ENCODE assay signal across 15 cellular contexts in the genomic region with DNA sequence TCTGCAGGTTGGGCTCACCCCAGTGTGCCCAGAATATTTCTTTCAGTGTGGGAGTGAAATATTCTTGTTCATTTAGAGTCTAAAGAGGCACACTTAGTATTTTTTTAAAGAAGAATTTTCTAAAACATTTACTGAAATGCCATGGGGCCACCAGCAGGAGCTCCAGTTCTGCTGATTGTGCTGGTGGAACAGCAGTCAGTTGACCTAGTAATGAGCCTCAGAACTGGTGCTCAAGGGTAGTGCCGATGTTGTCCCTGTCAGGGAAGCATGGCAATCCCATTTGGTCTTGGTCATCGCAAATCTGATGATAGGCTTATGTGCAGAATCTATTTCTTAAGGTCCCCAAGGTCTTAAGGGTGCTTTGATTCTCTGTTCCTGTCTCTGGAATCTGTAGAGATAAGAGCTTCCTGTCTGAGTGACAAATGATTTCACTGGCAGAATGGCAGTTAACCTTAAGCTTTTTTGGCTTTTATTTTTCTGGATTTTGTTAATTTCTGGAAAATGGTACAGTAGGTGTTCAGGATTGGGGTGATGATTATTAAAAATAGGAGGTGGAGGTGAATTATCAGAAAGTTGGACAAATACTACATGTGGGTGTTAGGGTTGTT. TPM values are rescaled to one million over a fixed set of nuclear protein-coding genes. Genes with fewer than 3 reads are reported as not detected.
DNase-seq lines count a peak whose midpoint lies in the region; ATAC-seq and TF ChIP-seq lines count a peak whose summit lies in the region.
"Had no signal": no experiment of that assay in that cellular context is flagged by ENCODE, and none has a peak within 500 bp of the region (broad histone marks: within the 10 kb centered on the region; RNA-seq: fewer than 3 reads in every experiment).

No MANE protein-coding gene starts in this region.

- 69% methylated on average over 2 of the region's 2 CpGs for WGBS in smooth muscle cell (ENCODE audit: low lambda C conversion rate)

- no peaks in the 10 kb centered on the region for H3K4me1 ChIP-seq in smooth muscle cell (ENCODE audit: low read depth)

- no peak for ATAC-seq in activated CD8-positive, alpha-beta memory T cell treated with anti-CD3 and anti-CD28 coated beads, Interleukin-2, amount 10 ng/mL, durations not matched to agents 7 days and 5 days
- no peak for ATAC-seq in GM18498 (IDR thresholded peaks at IDR 0.05; ENCODE audit: unreplicated experiment)
- ATAC-seq: body of pancreas had no signal

- TF ChIP-seq CTCF in choroid plexus epithelial cell (conservative IDR thresholded peaks at IDR 0.05; ENCODE audit: low read depth, low read length) (peak; percentile 15), smooth muscle cell (IDR thresholded peaks at IDR 0.05; ENCODE audit: borderline replicate concordance, insufficient read depth, poor library complexity, severe bottlenecking) (no peak)

- H3F3A ChIP-seq in smooth muscle cell (ENCODE audit: low read depth): no peaks in the 10 kb centered on the region

- H3K9me3 Mint-ChIP-seq in activated CD8-positive, alpha-beta memory T cell treated with anti-CD3 and anti-CD28 coated beads, Interleukin-2, amount 10 ng/mL, durations not matched to agents 7 days and 5 days (ENCODE audit: low read depth): no peaks in the 10 kb centered on the region

- DNase-seq in activated CD8-positive, alpha-beta memory T cell treated with anti-CD3 and anti-CD28 coated beads, Interleukin-2, amount 10 ng/mL, durations not matched to agents 7 days and 5 days: no peak
- DNase-seq in activated CD8-positive, alpha-beta memory T cell treated with anti-CD3 and anti-CD28 coated beads for 24 hours: no peak
- DNase-seq in Jurkat, Clone E6-1 (ENCODE audit: low read depth, low spot score): peak; percentile 34
- no peak for DNase-seq in choroid plexus epithelial cell (ENCODE audit: low read depth)
- DNase-seq in smooth muscle cell (lab: John Stamatoyannopoulos, UW; ENCODE audit: unreplicated experiment): no peak
- DNase-seq in middle frontal gyrus (ENCODE audit: extremely low spot score, low spot score): no peak
- no peak for DNase-seq in AG08395 (ENCODE audit: low spot score)
- DNase-seq: body of pancreas, GF-D8, NCI-H1417 treated with DMSO at 0.1 percent for 48 hours, NCI-H2227 treated with DMSO at 0.1 percent for 48 hours, SK-N-SH had no signal

- no peak overlapping the region for H3K9ac ChIP-seq in smooth muscle cell (ENCODE audit: low read depth)
- H3K9ac ChIP-seq: SK-N-SH had no signal

- peaks cover 19% of the 10 kb centered on the region for H3K36me3 Mint-ChIP-seq in activated CD8-positive, alpha-beta memory T cell treated with anti-CD3 and anti-CD28 coated beads, Interleukin-2, amount 10 ng/mL, durations not matched to agents 7 days and 5 days

- no peak overlapping the region for H3K4me2 ChIP-seq in smooth muscle cell
- H3K4me2 ChIP-seq: hepatocyte, SK-N-SH had no signal

- H3K27ac Mint-ChIP-seq in activated CD8-positive, alpha-beta memory T cell treated with anti-CD3 and anti-CD28 coated beads, Interleukin-2, amount 10 ng/mL, durations not matched to agents 7 days and 5 days: peak overlapping the region; percentile 37

- H3K9me3 ChIP-seq in smooth muscle cell (replicated peaks; ENCODE audit: low read depth): no peaks in the 10 kb centered on the region
- H3K9me3 ChIP-seq: body of pancreas, SK-N-SH had no signal

- H3K4me1 Mint-ChIP-seq in activated CD8-positive, alpha-beta memory T cell treated with anti-CD3 and anti-CD28 coated beads, Interleukin-2, amount 10 ng/mL, durations not matched to agents 7 days and 5 days: peaks cover 13% of the 10 kb centered on the region

- peaks cover 18% of the 10 kb centered on the region for H3K79me2 ChIP-seq in smooth muscle cell (ENCODE audit: low read depth)

- H2AFZ ChIP-seq in smooth muscle cell (ENCODE audit: low read depth): no peak overlapping the region
- H2AFZ ChIP-seq: hepatocyte had no signal

- no peaks in the 10 kb centered on the region for H3K27me3 Mint-ChIP-seq in activated CD8-positive, alpha-beta memory T cell treated with anti-CD3 and anti-CD28 coated beads, Interleukin-2, amount 10 ng/mL, durations not matched to agents 7 days and 5 days

- CTCF ChIA-PET in activated CD8-positive, alpha-beta memory T cell treated with anti-CD3 and anti-CD28 coated beads, Interleukin-2, amount 10 ng/mL, durations not matched to agents 7 days and 5 days (lab: Charles Lee): interaction anchor here (0.8 to 3.0 kb wide), 5 partner anchors 10 to 28 kb away, joined by 3 to 9 read pairs (median 3); no protein-coding TSS in a partner anchor

- H3K27ac ChIP-seq in smooth muscle cell (ENCODE audit: low read depth): peak overlapping the region; percentile 23
- H3K27ac ChIP-seq: hepatocyte, VCaP had no signal

- no peak overlapping the region for H3K4me3 Mint-ChIP-seq in activated CD8-positive, alpha-beta memory T cell treated with anti-CD3 and anti-CD28 coated beads, Interleukin-2, amount 10 ng/mL, durations not matched to agents 7 days and 5 days

- no peak overlapping the region for H3K4me3 ChIP-seq in Jurkat, Clone E6-1 (ENCODE audit: low read length)
- no peak overlapping the region for H3K4me3 ChIP-seq in choroid plexus epithelial cell (ENCODE audit: low read depth, low read length)
- no peak overlapping the region for H3K4me3 ChIP-seq in smooth muscle cell
- H3K4me3 ChIP-seq: body of pancreas, hepatocyte had no signal

- no peaks in the 10 kb centered on the region for H4K20me1 ChIP-seq in smooth muscle cell (ENCODE audit: low read depth)

- no peaks in the 10 kb centered on the region for H3K36me3 ChIP-seq in smooth muscle cell (ENCODE audit: low read depth)

- H3K27me3 ChIP-seq in smooth muscle cell (ENCODE audit: low read depth): no peaks in the 10 kb centered on the region
- H3K27me3 ChIP-seq: body of pancreas, hepatocyte had no signal

RNA-seq across cellular contexts. Expression of a gene that starts 31.3 kb away (rescaled TPM):
- total RNA-seq in activated CD8-positive, alpha-beta memory T cell treated with anti-CD3 and anti-CD28 coated beads, Interleukin-2, amount 10 ng/mL, durations not matched to agents 7 days and 5 days: 10 to 100 TPM; 30.4 to 31.2 TPM
- 37.3 TPM for polyA plus RNA-seq in Jurkat, Clone E6-1 (2012; ENCODE audit: insufficient read depth, insufficient read length)
- 9.3 and 9.8 TPM in 2 replicates for total RNA-seq in smooth muscle cell
- 6.8 and 7.4 TPM in 2 replicates for polyA plus RNA-seq in smooth muscle cell
